8 cellular contexts compared by ENCODE assay signal in genomic region chr3:173221010-173221409, GRCh38.
A peak's percentile ranks its signal among the peaks of the same experiment; 100 is the strongest.
DNase-seq lines count a peak whose midpoint lies in the region; FAIRE-seq and TF ChIP-seq lines count a peak whose summit lies in the region.

No MANE protein-coding gene starts in this region.

- H2BK120ac ChIP-seq in H1 (replicated peaks; ENCODE audit: low read depth, low read length): no peak overlapping the region

- H2BK20ac ChIP-seq in H1 (ENCODE audit: low read length): no peak overlapping the region

- CTCF ChIA-PET in H1 (lab: Charles Lee; ENCODE audit: partially characterized antibody): interaction anchor here (0.7 kb wide), 1 partner anchor 681 kb away, joined by 3 read pairs; no protein-coding TSS in a partner anchor

- POLR2A ChIA-PET in H1 (lab: Charles Lee; ENCODE audit: partially characterized antibody): no interaction called here

- H3K79me1 ChIP-seq in H1 (ENCODE audit: low read depth, low read length): no peaks in the 10 kb centered on the region

- TF ChIP-seq RAD21 in H1 (IDR thresholded peaks at IDR 0.05 in 1 of 2, conservative IDR thresholded peaks at IDR 0.05 in 1 of 2; ENCODE audit: low read depth in 2 of 2, low read length in 2 of 2): peak; percentile 77 to 79

- H3K4me3 ChIP-seq in GM06990 (replicated peaks; ENCODE audit: low read depth, low read length): no peak overlapping the region
- H3K4me3 ChIP-seq in H1 (ENCODE audit: extremely low read depth in 1 of 4, insufficient read depth in 2 of 4, low read depth in 3 of 4, low read length in 4 of 4): no peak overlapping the region

- H4K5ac ChIP-seq in H1 (ENCODE audit: insufficient read length, low read depth, low read length): no peak overlapping the region

- H2BK5ac ChIP-seq in H1 (ENCODE audit: low read depth, low read length): peak overlapping the region; percentile 69; the same call in 1 of the 2 replicates

- H4K91ac ChIP-seq in H1 (replicated peaks; ENCODE audit: insufficient read length, low read length): no peak overlapping the region

- H3K36me3 ChIP-seq in GM06990 (ENCODE audit: control insufficient read depth, insufficient read depth, low read length) (no peaks in the 10 kb centered on the region), H1 (ENCODE audit: control insufficient read depth in 2 of 4, insufficient read depth in 4 of 4, low read length in 3 of 4) (no peaks in the 10 kb centered on the region)

- peak; percentile 79 for FAIRE-seq in H1 (lab: Jason Lieb, UNC)
- FAIRE-seq in HTR-8/SVneo (lab: Jason Lieb, UNC): no peak

- H3K79me2 ChIP-seq in H1 (ENCODE audit: control insufficient read depth in 1 of 2, insufficient read depth in 2 of 2, low read length in 2 of 2): no peaks in the 10 kb centered on the region

- H4K20me1 ChIP-seq in H1 (replicated peaks in 1 of 2; ENCODE audit: control insufficient read depth in 1 of 2, insufficient read depth in 2 of 2, low read length in 2 of 2): no peaks in the 10 kb centered on the region

- H3K4me2 ChIP-seq in H1 (ENCODE audit: insufficient read depth in 1 of 2, low read depth in 2 of 2, low read length in 2 of 2): no peak overlapping the region

- H2BK12ac ChIP-seq in H1 (ENCODE audit: low read depth, low read length): no peak overlapping the region; the same call in 1 of the 2 replicates

- no peak overlapping the region for H3K14ac ChIP-seq in H1 (ENCODE audit: insufficient read length)

- H2AFZ ChIP-seq in H1 (ENCODE audit: low read length): peak overlapping the region; percentile 52

- DNase-seq in GM06990 (ENCODE audit: extremely low read depth, insufficient read length): no peak
- DNase-seq in NCI-H69 (lab: John Stamatoyannopoulos, UW): peak; percentile 62
- DNase-seq in H1 (ENCODE audit: low read depth in 1 of 2, low spot score in 2 of 2): no peak
- DNase-seq in HTR-8/SVneo (ENCODE audit: insufficient read length, low spot score): no peak
- DNase-seq in hippocampal formation (lab: John Stamatoyannopoulos, UW): no peak
- no peak for DNase-seq in effector CD8-positive, alpha-beta T cell (lab: John Stamatoyannopoulos, UW)
- no peak for DNase-seq in activated CD4-positive, alpha-beta T cell treated with anti-CD3 and anti-CD28 coated beads for 4 hours

- no peak overlapping the region for H3K23ac ChIP-seq in H1 (ENCODE audit: insufficient read length)

- no peak overlapping the region for H3K9ac ChIP-seq in H1 (replicated peaks in 1 of 4; ENCODE audit: extremely low read depth in 1 of 4, low read depth in 3 of 4, low read length in 3 of 4)

- H3K18ac ChIP-seq in H1 (ENCODE audit: extremely low read depth, low read length): no peak overlapping the region

- H3K23me2 ChIP-seq in H1 (ENCODE audit: low read depth, low read length): no peaks in the 10 kb centered on the region

- H3K27ac ChIP-seq in 22Rv1: no peak overlapping the region
- H3K27ac ChIP-seq in H1 (ENCODE audit: low read depth, low read length): no peak overlapping the region

- WGBS in H1 (ENCODE audit: extremely low coverage in 1 of 2, insufficient coverage in 1 of 2, insufficient read length in 1 of 2, insufficient replicate concordance in 2 of 2, low coverage in 1 of 2, low lambda C conversion rate in 2 of 2, missing lambda C conversion rate in 1 of 2), 2 experiments: 86% methylated on average over 1 of the region's 1 CpG; no CpG with 5 or more reads in 1 of the 2 experiments

- H3K4me1 ChIP-seq in H1 (replicated peaks in 1 of 4; ENCODE audit: control insufficient read depth in 3 of 4, insufficient read depth in 4 of 4, low read length in 3 of 4): no peaks in the 10 kb centered on the region

- no peak for TF ChIP-seq POLR2A in H1 (IDR thresholded peaks at IDR 0.05; ENCODE audit: control extremely low read depth in 1 of 2, low read depth in 2 of 2, low read length in 2 of 2)

- no peak overlapping the region for H4K8ac ChIP-seq in H1 (ENCODE audit: extremely low read depth, insufficient read depth, low read length)

- H3K27me3 ChIP-seq in GM06990 (replicated peaks; ENCODE audit: control insufficient read depth, insufficient read depth, low read length): no peaks in the 10 kb centered on the region
- no peaks in the 10 kb centered on the region for H3K27me3 ChIP-seq in H1 (replicated peaks in 1 of 4; ENCODE audit: control insufficient read depth in 3 of 4, extremely low read depth in 1 of 4, insufficient read depth in 3 of 4, low read length in 3 of 4)

- no peaks in the 10 kb centered on the region; a peak in 2 of 4 replicates for H3K9me3 ChIP-seq in H1 (ENCODE audit: insufficient read depth in 2 of 2, low read depth in 1 of 2, low read length in 1 of 2)

- H2AK5ac ChIP-seq in H1 (ENCODE audit: low read depth, low read length): no peak overlapping the region

- no peak for TF ChIP-seq EP300 in H1 (IDR thresholded peaks at IDR 0.05; ENCODE audit: borderline replicate concordance in 1 of 2, low read depth in 2 of 2, low read length in 2 of 2)

- H3K56ac ChIP-seq in H1 (replicated peaks; ENCODE audit: insufficient read length, low read depth, low read length): no peak overlapping the region

- H3K4ac ChIP-seq in H1 (replicated peaks; ENCODE audit: insufficient read length, low read depth, low read length): no peak overlapping the region

- TF ChIP-seq CTCF in 22Rv1 (IDR thresholded peaks at IDR 0.05): peak; percentile 51
- TF ChIP-seq CTCF in GM06990 (IDR thresholded peaks at IDR 0.05; ENCODE audit: insufficient read depth, low read length, poor library complexity, severe bottlenecking): peak; percentile 36
- TF ChIP-seq CTCF in H1 (IDR thresholded peaks at IDR 0.05; ENCODE audit: control extremely low read depth in 1 of 3, insufficient read depth in 1 of 3, low read depth in 1 of 3, low read length in 3 of 3): peak in 2 of 3 experiments; percentile 51 to 72; a peak in 3 of 4 replicates

- no peak overlapping the region for H2BK15ac ChIP-seq in H1 (ENCODE audit: low read length)

TF ChIP-seq in H1, 55 proteins besides CTCF, POLR2A, EP300 and RAD21:
- no peak for TF ChIP-seq SRF (IDR thresholded peaks at IDR 0.05; ENCODE audit: low read depth, low read length)
- no peak for TF ChIP-seq CHD1 (IDR thresholded peaks at IDR 0.05; ENCODE audit: low read depth, low read length)
- TF ChIP-seq GABPA (IDR thresholded peaks at IDR 0.05; ENCODE audit: borderline replicate concordance, insufficient read depth, low read length): no peak
- no peak for TF ChIP-seq USF2 (IDR thresholded peaks at IDR 0.05; ENCODE audit: low read length)
- no peak for TF ChIP-seq ATF3 (IDR thresholded peaks at IDR 0.05; ENCODE audit: insufficient read depth, low read depth, low read length)
